12 cellular contexts compared by ENCODE assay signal in genomic region chr1:91781371-91781825, GRCh38.
DNase-seq lines count a peak whose midpoint lies in the region; ATAC-seq, FAIRE-seq and TF ChIP-seq lines count a peak whose summit lies in the region.
"Had no signal": no experiment of that assay in that cellular context is flagged by ENCODE, and none has a peak within 500 bp of the region (broad histone marks: within the 10 kb centered on the region; RNA-seq: fewer than 3 reads in every experiment).

No MANE protein-coding gene starts in this region.

- H3K4me2 ChIP-seq in HepG2 (ENCODE audit: low read depth, low read length) (no peak overlapping the region), mesenchymal stem cell (ENCODE audit: low read length, poor library complexity, severe bottlenecking) (no peak overlapping the region)

- TF ChIP-seq EP300 in HepG2 (IDR thresholded peaks at IDR 0.05; ENCODE audit: low read depth in 2 of 2, low read length in 2 of 2): no peak
- TF ChIP-seq EP300 in HepG2 (CRISPR knock-in tag; IDR thresholded peaks at IDR 0.05; ENCODE audit: borderline replicate concordance): no peak

- H2BK120ac ChIP-seq in mesenchymal stem cell (ENCODE audit: low read depth, low read length): no peak overlapping the region

- H3K27me3 ChIP-seq in HepG2 (ENCODE audit: control insufficient read depth in 1 of 2, insufficient read depth in 2 of 2, low read length in 2 of 2) (no peaks in the 10 kb centered on the region), right lobe of liver (no peaks in the 10 kb centered on the region), breast epithelium (no peaks in the 10 kb centered on the region), mesenchymal stem cell (ENCODE audit: control insufficient read depth in 1 of 2, insufficient read depth in 1 of 2, low read length in 2 of 2) (no peaks in the 10 kb centered on the region)
- H3K27me3 ChIP-seq: BLaER1 treated with 17β-estradiol and CSF1 and Interleukin-3, amounts not matched to agents 10 nM and 100 nM had no signal

- H3K9me3 ChIP-seq in HepG2 (ENCODE audit: low read length) (no peaks in the 10 kb centered on the region), right lobe of liver (no peaks in the 10 kb centered on the region), breast epithelium (no peaks in the 10 kb centered on the region), mesenchymal stem cell (ENCODE audit: control insufficient read depth, low read length) (no peaks in the 10 kb centered on the region)

- H3K79me2 ChIP-seq in HepG2 (ENCODE audit: insufficient read depth, low read length): peaks cover 39% of the 10 kb centered on the region

- no peak for TF ChIP-seq RAD21 in HepG2 (CRISPR knock-in tag; IDR thresholded peaks at IDR 0.05)

- H3K23ac ChIP-seq in mesenchymal stem cell (ENCODE audit: low read length in 2 of 2): no peak overlapping the region

- TF ChIP-seq POLR2A in HepG2 (IDR thresholded peaks at IDR 0.05; ENCODE audit: insufficient read depth in 1 of 2, low read depth in 2 of 2, low read length in 2 of 2) (no peak), right lobe of liver (IDR thresholded peaks at IDR 0.05) (no peak), breast epithelium (IDR thresholded peaks at IDR 0.05) (no peak), GM18505 (IDR thresholded peaks at IDR 0.05; ENCODE audit: borderline replicate concordance, extremely low read depth, insufficient read depth, insufficient read length) (no peak)

- H4K8ac ChIP-seq in mesenchymal stem cell (ENCODE audit: low read length): no peak overlapping the region

- CTCF ChIA-PET in HepG2 (lab: Yijun Ruan, JAX; ENCODE audit: low intra/inter-chr PET ratio, low total read pairs): no interaction called here

- intact Hi-C loops in HepG2 (cut with micrococcal nuclease; ENCODE audit: unreplicated experiment): no loop called here
- intact Hi-C loops in right lobe of liver (cut with DNase I): no loop called here
- intact Hi-C loops in breast epithelium (cut with DNase I; ENCODE audit: low total_unique reads): no loop called here

- H3K79me1 ChIP-seq in mesenchymal stem cell (replicated peaks; ENCODE audit: low read length, poor library complexity, severe bottlenecking): peaks cover 6% of the 10 kb centered on the region

- WGBS in HepG2 (ENCODE audit: low lambda C conversion rate): 92% methylated on average over 4 of the region's 4 CpGs
- 70% methylated on average over 4 of the region's 4 CpGs for WGBS in right lobe of liver (ENCODE audit: insufficient coverage, low coverage, low lambda C conversion rate, missing lambda C conversion rate)
- no CpG with 5 or more reads among the region's 4 CpGs for whole genome bisulfite sequencing in mesenchymal stem cell

- no peak overlapping the region for H2BK15ac ChIP-seq in mesenchymal stem cell (ENCODE audit: low read depth, poor library complexity, severe bottlenecking)

- no peak overlapping the region for H3K27ac ChIP-seq in HepG2 (ENCODE audit: extremely low read length, insufficient read depth, low read length)
- no peak overlapping the region for H3K27ac ChIP-seq in right lobe of liver
- peak overlapping the region; percentile 40 to 74 for H3K27ac ChIP-seq in breast epithelium
- no peak overlapping the region for H3K27ac ChIP-seq in mesenchymal stem cell (ENCODE audit: low read length, poor library complexity, severe bottlenecking)
- H3K27ac ChIP-seq: BLaER1 treated with 17β-estradiol and CSF1 and Interleukin-3, amounts not matched to agents 10 nM and 100 nM had no signal

- H2BK12ac ChIP-seq in mesenchymal stem cell (ENCODE audit: low read length in 2 of 2): no peak overlapping the region

- H3K9ac ChIP-seq in HepG2 (ENCODE audit: insufficient read depth, low read depth, low read length): no peak overlapping the region
- peak overlapping the region; percentile 78 for H3K9ac ChIP-seq in mesenchymal stem cell (ENCODE audit: low read length)
- H3K9ac ChIP-seq: BLaER1 treated with 17β-estradiol and CSF1 and Interleukin-3, amounts not matched to agents 10 nM and 100 nM had no signal

- H3K18ac ChIP-seq in mesenchymal stem cell (ENCODE audit: low read depth in 1 of 2, low read length in 2 of 2): no peak overlapping the region

- H3K4me3 ChIP-seq in HepG2 (replicated peaks in 1 of 3; ENCODE audit: insufficient read depth in 1 of 3, low read depth in 2 of 3, low read length in 3 of 3) (no peak overlapping the region), right lobe of liver (no peak overlapping the region), breast epithelium (no peak overlapping the region), mesenchymal stem cell (ENCODE audit: insufficient read depth in 1 of 2, low read depth in 1 of 2, low read length in 2 of 2) (no peak overlapping the region)
- H3K4me3 ChIP-seq: BLaER1 treated with 17β-estradiol and CSF1 and Interleukin-3, amounts not matched to agents 10 nM and 100 nM had no signal

- H2AFZ ChIP-seq in HepG2 (ENCODE audit: low read length): no peak overlapping the region
- H2AFZ ChIP-seq in mesenchymal stem cell (ENCODE audit: low read depth, low read length): no peak overlapping the region

- no peak for DNase-seq in HepG2 (ENCODE audit: low spot score)
- no peak for DNase-seq in right lobe of liver
- no peak for DNase-seq in breast epithelium (ENCODE audit: low spot score in 2 of 2)
- peak; percentile 84 for DNase-seq in mesenchymal stem cell
- DNase-seq in glomerular visceral epithelial cell (ENCODE audit: extremely low spot score): no peak
- DNase-seq in NCI-H2029 treated with DMSO at 0.1 percent for 48 hours (lab: John Stamatoyannopoulos, UW): no peak
- DNase-seq: activated naive CD4-positive, alpha-beta T cell treated with anti-CD3 and anti-CD28 coated beads for 36 hours; head of caudate nucleus had no signal

- H3K4me1 ChIP-seq in HepG2 (ENCODE audit: insufficient read depth, low read length) (peaks cover 20% of the 10 kb centered on the region), right lobe of liver (peaks cover 0 to 36% (median 4%) of the 10 kb centered on the region in 4 donors), breast epithelium (peaks cover 6 to 8% of the 10 kb centered on the region in 2 donors), mesenchymal stem cell (ENCODE audit: control insufficient read depth, insufficient read depth, low read depth, low read length) (peaks cover 2% of the 10 kb centered on the region)

- POLR2A ChIA-PET in HepG2 (lab: Yijun Ruan, JAX): no interaction called here

- H4K20me1 ChIP-seq in HepG2 (ENCODE audit: insufficient read depth, low read length): peaks cover 3% of the 10 kb centered on the region; the same call in 1 of the 2 replicates
- H4K20me1 ChIP-seq: BLaER1 treated with 17β-estradiol and CSF1 and Interleukin-3, amounts not matched to agents 10 nM and 100 nM had no signal

- no peak overlapping the region for H2AK5ac ChIP-seq in mesenchymal stem cell (ENCODE audit: low read length, severe bottlenecking)

- H3K36me3 ChIP-seq in HepG2 (replicated peaks in 1 of 2; ENCODE audit: control insufficient read depth in 1 of 2, insufficient read depth in 2 of 2, low read length in 2 of 2) (peaks cover 26 to 87% of the 10 kb centered on the region in 2 experiments), right lobe of liver (no peaks in the 10 kb centered on the region), breast epithelium (no peaks in the 10 kb centered on the region), mesenchymal stem cell (ENCODE audit: control insufficient read depth in 1 of 2, insufficient read depth in 2 of 2, low read depth in 1 of 2, low read length in 2 of 2) (peaks cover 4 to 75% of the 10 kb centered on the region in 2 experiments)

- TSS peak; percentile 3 for BruUV-seq in HepG2 (replicated peaks; lab: Mats Ljungman, UMichigan)

- in situ Hi-C loops in HepG2 (cut with HindIII; ENCODE audit: extremely low pct_ligation_motif_present, low pct_unique_long_range_greater_than_20kb): no loop called here

- no peak for TF ChIP-seq CTCF in HepG2 (CRISPR knock-in tag; IDR thresholded peaks at IDR 0.05)
- TF ChIP-seq CTCF in right lobe of liver (IDR thresholded peaks at IDR 0.05): no peak
- TF ChIP-seq CTCF in breast epithelium (IDR thresholded peaks at IDR 0.05): no peak

- no peak for FAIRE-seq in HepG2 (lab: Jason Lieb, UNC)
- FAIRE-seq: GM12891 had no signal

- H2BK5ac ChIP-seq in mesenchymal stem cell (ENCODE audit: low read depth, low read length, poor library complexity, severe bottlenecking): no peak overlapping the region

- H3K14ac ChIP-seq in mesenchymal stem cell (ENCODE audit: low read length in 2 of 2): no peak overlapping the region

- no peak overlapping the region for H3K4ac ChIP-seq in mesenchymal stem cell (ENCODE audit: low read depth in 1 of 2, low read length in 2 of 2)

- no peak overlapping the region for H4K91ac ChIP-seq in mesenchymal stem cell (ENCODE audit: low read length)

- no peak for ATAC-seq in HepG2
- no peak for ATAC-seq in right lobe of liver
- no peak for ATAC-seq in HG03571 (IDR thresholded peaks at IDR 0.05; ENCODE audit: unreplicated experiment)
- no peak for ATAC-seq in GM18505 (IDR thresholded peaks at IDR 0.05; ENCODE audit: unreplicated experiment)

TF ChIP-seq in HepG2, 621 proteins besides CTCF, POLR2A, EP300 and RAD21 (continues in another document):
- TF ChIP-seq SIX1 (CRISPR knock-in tag; IDR thresholded peaks at IDR 0.05; ENCODE audit: borderline replicate concordance): no peak
- TF ChIP-seq ZSCAN20 (CRISPR knock-in tag; IDR thresholded peaks at IDR 0.05; ENCODE audit: borderline replicate concordance): no peak
- no peak for TF ChIP-seq ZC3H13 (CRISPR knock-in tag; IDR thresholded peaks at IDR 0.05)
- TF ChIP-seq, protein P1, sequence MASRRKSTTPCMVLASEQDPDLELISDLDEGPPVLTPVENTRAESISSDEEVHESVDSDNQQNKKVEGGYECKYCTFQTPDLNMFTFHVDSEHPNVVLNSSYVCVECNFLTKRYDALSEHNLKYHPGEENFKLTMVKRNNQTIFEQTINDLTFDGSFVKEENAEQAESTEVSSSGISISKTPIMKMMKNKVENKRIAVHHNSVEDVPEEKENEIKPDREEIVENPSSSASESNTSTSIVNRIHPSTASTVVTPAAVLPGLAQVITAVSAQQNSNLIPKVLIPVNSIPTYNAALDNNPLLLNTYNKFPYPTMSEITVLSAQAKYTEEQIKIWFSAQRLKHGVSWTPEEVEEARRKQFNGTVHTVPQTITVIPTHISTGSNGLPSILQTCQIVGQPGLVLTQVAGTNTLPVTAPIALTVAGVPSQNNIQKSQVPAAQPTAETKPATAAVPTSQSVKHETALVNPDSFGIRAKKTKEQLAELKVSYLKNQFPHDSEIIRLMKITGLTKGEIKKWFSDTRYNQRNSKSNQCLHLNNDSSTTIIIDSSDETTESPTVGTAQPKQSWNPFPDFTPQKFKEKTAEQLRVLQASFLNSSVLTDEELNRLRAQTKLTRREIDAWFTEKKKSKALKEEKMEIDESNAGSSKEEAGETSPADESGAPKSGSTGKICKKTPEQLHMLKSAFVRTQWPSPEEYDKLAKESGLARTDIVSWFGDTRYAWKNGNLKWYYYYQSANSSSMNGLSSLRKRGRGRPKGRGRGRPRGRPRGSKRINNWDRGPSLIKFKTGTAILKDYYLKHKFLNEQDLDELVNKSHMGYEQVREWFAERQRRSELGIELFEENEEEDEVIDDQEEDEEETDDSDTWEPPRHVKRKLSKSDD (CRISPR knock-in tag; IDR thresholded peaks at IDR 0.05; ENCODE audit: low read depth): no peak
- no peak for TF ChIP-seq TEAD3 (CRISPR knock-in tag; optimal IDR thresholded peaks at IDR 0.05; ENCODE audit: borderline replicate concordance)
- no peak for TF ChIP-seq ZNF33B (CRISPR knock-in tag; IDR thresholded peaks at IDR 0.05)
- TF ChIP-seq NFE2L1 (CRISPR knock-in tag; IDR thresholded peaks at IDR 0.05; ENCODE audit: borderline replicate concordance): no peak

Comparison
In these comparisons a context has a peak if more than half of its experiments do, and no peak if none do; other contexts are left out.
1. H3K27ac ChIP-seq: peak in breast epithelium (2 of 2); none in HepG2 (single experiment), right lobe of liver (0 of 3) and mesenchymal stem cell (single experiment).